Comparison of ENCODE assay signal across 1 cellular context in genomic region chr4:77021614-77022089, GRCh38.
TF ChIP-seq lines count a peak whose summit lies in the region.

No MANE protein-coding gene starts in this region.

TF ChIP-seq in K562, 482 proteins besides CTCF, POLR2A, EP300 and RAD21 (continued from another document):
- no peak for TF ChIP-seq ZNF518B (CRISPR knock-in tag; IDR thresholded peaks at IDR 0.05)
- TF ChIP-seq ATF3 (IDR thresholded peaks at IDR 0.05), result peak; percentile 34; the same call in 1 of the 2 replicates
- no peak for TF ChIP-seq ATF3 (CRISPR knock-in tag; conservative IDR thresholded peaks at IDR 0.05)
- no peak for TF ChIP-seq GABPA (tag; conservative IDR thresholded peaks at IDR 0.05; ENCODE audit: low read depth)
- no peak for TF ChIP-seq ZNF644 (tag; IDR thresholded peaks at IDR 0.05; ENCODE audit: low read depth)
- TF ChIP-seq CBFA2T3 (IDR thresholded peaks at IDR 0.05), result no peak
- TF ChIP-seq OTX1 (CRISPR knock-in tag; IDR thresholded peaks at IDR 0.05), result no peak
- TF ChIP-seq, protein P1, sequence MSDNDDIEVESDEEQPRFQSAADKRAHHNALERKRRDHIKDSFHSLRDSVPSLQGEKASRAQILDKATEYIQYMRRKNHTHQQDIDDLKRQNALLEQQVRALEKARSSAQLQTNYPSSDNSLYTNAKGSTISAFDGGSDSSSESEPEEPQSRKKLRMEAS (CRISPR knock-in tag; IDR thresholded peaks at IDR 0.05), result no peak
- no peak for TF ChIP-seq ZNF197 (CRISPR knock-in tag; IDR thresholded peaks at IDR 0.05; ENCODE audit: low read depth)
- no peak for TF ChIP-seq ZBTB26 (CRISPR knock-in tag; IDR thresholded peaks at IDR 0.05)
- TF ChIP-seq, protein P2, sequence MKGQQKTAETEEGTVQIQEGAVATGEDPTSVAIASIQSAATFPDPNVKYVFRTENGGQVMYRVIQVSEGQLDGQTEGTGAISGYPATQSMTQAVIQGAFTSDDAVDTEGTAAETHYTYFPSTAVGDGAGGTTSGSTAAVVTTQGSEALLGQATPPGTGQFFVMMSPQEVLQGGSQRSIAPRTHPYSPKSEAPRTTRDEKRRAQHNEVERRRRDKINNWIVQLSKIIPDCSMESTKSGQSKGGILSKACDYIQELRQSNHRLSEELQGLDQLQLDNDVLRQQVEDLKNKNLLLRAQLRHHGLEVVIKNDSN (CRISPR knock-in tag; IDR thresholded peaks at IDR 0.05), result no peak
